Comparison of ENCODE assay signal across 21 cellular contexts in genomic region chr2:53725662-53726061, GRCh38.
"Had no signal": no experiment of that assay in that cellular context is flagged by ENCODE, and none has a peak within 500 bp of the region (broad histone marks: within the 10 kb centered on the region; RNA-seq: fewer than 3 reads in every experiment).

No MANE protein-coding gene starts in this region.

- H3K27me3 ChIP-seq: SJCRH30 had no signal

- DNase-seq: NCI-H1092, NCI-H1105 treated with DMSO at 0.1 percent for 48 hours, NCI-H1417 treated with DMSO at 0.1 percent for 48 hours, NCI-H146, NCI-H1694 treated with DMSO at 0.1 percent for 48 hours, NCI-H1930, NCI-H2081, NCI-H2107, NCI-H2227 treated with DMSO at 0.1 percent for 48 hours, NCI-H524, NCI-H526 treated with DMSO at 0.1 percent for 48 hours, NCI-H748 treated with DMSO at 0.1 percent for 48 hours, PC-3, SHP77, SJCRH30 had no signal

- ATAC-seq: K562, Panc1, PC-3, SK-N-SH treated with all-trans-retinoic acid at 6 μM for 48 hours had no signal

- H3K4me3 ChIP-seq: K562, SJCRH30 had no signal

- FAIRE-seq: HTR-8/SVneo, K562 had no signal

- H3K27ac ChIP-seq: HL-60, RWPE1, SJCRH30 had no signal

- H3K4me1 ChIP-seq: SJCRH30 had no signal

- H3K9me3 ChIP-seq: SJCRH30 had no signal
